In genomic region chr10:4581929-4582328, GRCh38 we compare ENCODE assay signal across 16 cellular contexts.
A peak's percentile ranks its signal among the peaks of the same experiment; 100 is the strongest.
DNase-seq lines count a peak whose midpoint lies in the region; ATAC-seq, FAIRE-seq and TF ChIP-seq lines count a peak whose summit lies in the region.
"Had no signal": no experiment of that assay in that cellular context is flagged by ENCODE, and none has a peak within 500 bp of the region (broad histone marks: within the 10 kb centered on the region; RNA-seq: fewer than 3 reads in every experiment).

No MANE protein-coding gene starts in this region.

- intact Hi-C loops in left ventricle myocardium superior (cut with micrococcal nuclease) (no loop called here), heart left ventricle (cut with DNase I) (no loop called here)

- FAIRE-seq in bronchial epithelial cell (lab: Jason Lieb, UNC), result peak; percentile 13

- H3K4me3 ChIP-seq in heart left ventricle, result no peak overlapping the region
- H3K4me3 ChIP-seq in bronchial epithelial cell (ENCODE audit: low read depth, low read length), result no peak overlapping the region
- H3K4me3 ChIP-seq in fibroblast of mammary gland (ENCODE audit: control insufficient read depth, low read depth, low read length), result no peak overlapping the region
- H3K4me3 ChIP-seq: BLaER1 had no signal

- peak; percentile 29 for DNase-seq in left ventricle myocardium superior
- no peak for DNase-seq in heart left ventricle
- DNase-seq in bronchial epithelial cell (ENCODE audit: low read depth), result no peak
- peak; percentile 4 for DNase-seq in fibroblast of mammary gland (ENCODE audit: low read depth)
- no peak for DNase-seq in DMS153 treated with DMSO at 0.1 percent for 48 hours (lab: John Stamatoyannopoulos, UW; ENCODE audit: unreplicated experiment)
- no peak for DNase-seq in activated gamma-delta T cell (lab: John Stamatoyannopoulos, UW)
- DNase-seq in LoVo (ENCODE audit: low spot score), result no peak
- DNase-seq: 8988T; CD4-positive, alpha-beta memory T cell; DMS153; DMS79 treated with DMSO at 0.1 percent for 48 hours; GF-D8; GOT3; H9 had no signal

- 84 to 89% (median 87%) methylated on average over 3 of the region's 3 CpGs for WGBS in heart left ventricle, 4 donors

- H3K27me3 ChIP-seq in heart left ventricle, result no peaks in the 10 kb centered on the region
- H3K27me3 ChIP-seq in bronchial epithelial cell (ENCODE audit: control insufficient read depth, insufficient read depth, low read length), result no peaks in the 10 kb centered on the region
- H3K27me3 ChIP-seq: BLaER1 had no signal

- no peak overlapping the region for H3K27ac ChIP-seq in heart left ventricle
- H3K27ac ChIP-seq: BLaER1, HL-60 had no signal

- H3K9me3 ChIP-seq in heart left ventricle, result no peaks in the 10 kb centered on the region
- H3K9me3 ChIP-seq: BLaER1 had no signal

- TF ChIP-seq CTCF in heart left ventricle (IDR thresholded peaks at IDR 0.05) (no peak), bronchial epithelial cell (IDR thresholded peaks at IDR 0.05; ENCODE audit: insufficient read depth, low read length, severe bottlenecking) (no peak), fibroblast of mammary gland (conservative IDR thresholded peaks at IDR 0.05; ENCODE audit: control insufficient read depth, insufficient read depth, low read depth, low read length) (no peak)

- H3K36me3 ChIP-seq in heart left ventricle (no peaks in the 10 kb centered on the region), bronchial epithelial cell (ENCODE audit: control insufficient read depth, insufficient read depth, low read length) (no peaks in the 10 kb centered on the region)
- H3K36me3 ChIP-seq: BLaER1 had no signal

- ATAC-seq in left ventricle myocardium superior (no peak), heart left ventricle (no peak)

- no peak for TF ChIP-seq POLR2A in heart left ventricle (IDR thresholded peaks at IDR 0.05)

- no peaks in the 10 kb centered on the region for H3K4me1 ChIP-seq in heart left ventricle
- H3K4me1 ChIP-seq: BLaER1 had no signal

Comparison
In these comparisons a context has a peak if more than half of its experiments do, and no peak if none do; other contexts are left out.
1. DNase-seq: peak in left ventricle myocardium superior (single experiment) and fibroblast of mammary gland (single experiment); none in heart left ventricle (0 of 5), bronchial epithelial cell (single experiment), DMS153 treated with DMSO at 0.1 percent for 48 hours (single experiment), activated gamma-delta T cell (single experiment) and LoVo (single experiment).